13 cellular contexts compared by ENCODE assay signal in the genomic region with DNA sequence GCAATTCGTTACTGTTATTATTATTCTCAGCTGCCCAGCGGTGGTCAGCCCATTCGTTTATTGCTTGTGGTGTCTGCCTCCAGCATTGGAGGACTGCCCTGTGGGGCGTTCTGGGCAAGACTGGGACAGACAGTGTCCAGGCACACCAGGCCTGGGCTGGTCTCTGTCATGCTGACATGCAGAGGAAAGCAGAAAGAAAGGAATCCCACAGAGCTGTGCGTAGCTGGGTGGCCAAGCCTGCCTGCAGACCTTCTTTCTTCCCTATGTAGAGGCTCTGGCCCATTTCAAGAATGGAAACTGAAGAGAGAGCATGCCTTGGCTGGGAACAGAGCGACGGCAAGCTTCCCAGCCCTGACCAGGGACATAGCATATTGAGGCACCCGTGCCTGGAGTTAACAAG.
"Had no signal": no experiment of that assay in that cellular context is flagged by ENCODE, and none has a peak within 500 bp of the region (broad histone marks: within the 10 kb centered on the region; RNA-seq: fewer than 3 reads in every experiment).

No MANE protein-coding gene starts in this region.

- H3K4me3 Mint-ChIP-seq: activated CD4-positive, alpha-beta memory T cell treated with anti-CD3 and anti-CD28 coated beads for 36 hours; activated CD4-positive, alpha-beta T cell treated with anti-CD3 and anti-CD28 coated beads for 36 hours; activated naive CD4-positive, alpha-beta T cell treated with anti-CD3 and anti-CD28 coated beads, Interleukin-2, amount 10 ng/mL, durations not matched to agents 7 days and 5 days; naive thymus-derived CD8-positive, alpha-beta T cell; T-helper 2 cell treated with Interferon-gamma antibody and Interleukin-4, amounts not matched to agents 5 μg/mL and 100 μg/mL, for 36 hours; WTC11 had no signal

- H3K27ac Mint-ChIP-seq: activated CD4-positive, alpha-beta memory T cell treated with anti-CD3 and anti-CD28 coated beads for 36 hours; activated CD4-positive, alpha-beta T cell treated with anti-CD3 and anti-CD28 coated beads for 36 hours; activated naive CD4-positive, alpha-beta T cell treated with anti-CD3 and anti-CD28 coated beads, Interleukin-2, amount 10 ng/mL, durations not matched to agents 7 days and 5 days; activated T-helper 2 cell treated with anti-CD3 and anti-CD28 coated beads, Interferon-gamma antibody, Interleukin-2, Interleukin-4, amounts not matched to agents 10 μg/mL and 5 μg/mL and 100 μg/mL, durations not matched to agents 14 hours and 24 hours and 36 hours; naive thymus-derived CD8-positive, alpha-beta T cell; T-helper 2 cell treated with Interferon-gamma antibody and Interleukin-4, amounts not matched to agents 5 μg/mL and 100 μg/mL, for 36 hours; WTC11 had no signal

- H3K36me3 Mint-ChIP-seq: activated CD4-positive, alpha-beta memory T cell treated with anti-CD3 and anti-CD28 coated beads for 36 hours; activated naive CD4-positive, alpha-beta T cell treated with anti-CD3 and anti-CD28 coated beads, Interleukin-2, amount 10 ng/mL, durations not matched to agents 7 days and 5 days; WTC11 had no signal

- DNase-seq: activated CD4-positive, alpha-beta memory T cell treated with anti-CD3 and anti-CD28 coated beads for 36 hours; activated CD4-positive, alpha-beta T cell treated with anti-CD3 and anti-CD28 coated beads for 36 hours; activated naive CD4-positive, alpha-beta T cell treated with anti-CD3 and anti-CD28 coated beads, Interleukin-2, amount 10 ng/mL, durations not matched to agents 7 days and 5 days; foreskin keratinocyte; left lung; mammary epithelial cell; naive thymus-derived CD8-positive, alpha-beta T cell; stimulated activated CD4-positive, alpha-beta T cell treated with anti-CD3 and anti-CD28 coated beads, Interleukin-12 subunit alpha, Interleukin-12 subunit beta, amount 100 ng/mL, for 4 hours; stimulated activated CD4-positive, alpha-beta T cell treated with anti-CD3 and anti-CD28 coated beads, Interleukin-1b, Interleukin-23, amount 100 ng/mL, for 48 hours; stimulated activated naive CD8-positive, alpha-beta T cell treated with anti-CD3 and anti-CD28 coated beads, Interleukin-15, Interleukin-2, amounts not matched to agents 100 U/mL and 50 U/mL, for 24 hours had no signal

- H3K27me3 Mint-ChIP-seq: activated CD4-positive, alpha-beta memory T cell treated with anti-CD3 and anti-CD28 coated beads for 36 hours; activated CD4-positive, alpha-beta T cell treated with anti-CD3 and anti-CD28 coated beads for 36 hours; activated naive CD4-positive, alpha-beta T cell treated with anti-CD3 and anti-CD28 coated beads, Interleukin-2, amount 10 ng/mL, durations not matched to agents 7 days and 5 days had no signal

- ATAC-seq: activated CD4-positive, alpha-beta T cell treated with anti-CD3 and anti-CD28 coated beads for 36 hours; foreskin keratinocyte; left lung; naive thymus-derived CD8-positive, alpha-beta T cell; stimulated activated naive CD8-positive, alpha-beta T cell treated with anti-CD3 and anti-CD28 coated beads, Interleukin-15, Interleukin-2, amounts not matched to agents 100 U/mL and 50 U/mL, for 24 hours; WTC11 had no signal

- H3K4me1 Mint-ChIP-seq: activated CD4-positive, alpha-beta T cell treated with anti-CD3 and anti-CD28 coated beads for 36 hours; activated naive CD4-positive, alpha-beta T cell treated with anti-CD3 and anti-CD28 coated beads, Interleukin-2, amount 10 ng/mL, durations not matched to agents 7 days and 5 days; naive thymus-derived CD8-positive, alpha-beta T cell had no signal
